ENCODE assay signal across 8 cellular contexts in the genomic region with DNA sequence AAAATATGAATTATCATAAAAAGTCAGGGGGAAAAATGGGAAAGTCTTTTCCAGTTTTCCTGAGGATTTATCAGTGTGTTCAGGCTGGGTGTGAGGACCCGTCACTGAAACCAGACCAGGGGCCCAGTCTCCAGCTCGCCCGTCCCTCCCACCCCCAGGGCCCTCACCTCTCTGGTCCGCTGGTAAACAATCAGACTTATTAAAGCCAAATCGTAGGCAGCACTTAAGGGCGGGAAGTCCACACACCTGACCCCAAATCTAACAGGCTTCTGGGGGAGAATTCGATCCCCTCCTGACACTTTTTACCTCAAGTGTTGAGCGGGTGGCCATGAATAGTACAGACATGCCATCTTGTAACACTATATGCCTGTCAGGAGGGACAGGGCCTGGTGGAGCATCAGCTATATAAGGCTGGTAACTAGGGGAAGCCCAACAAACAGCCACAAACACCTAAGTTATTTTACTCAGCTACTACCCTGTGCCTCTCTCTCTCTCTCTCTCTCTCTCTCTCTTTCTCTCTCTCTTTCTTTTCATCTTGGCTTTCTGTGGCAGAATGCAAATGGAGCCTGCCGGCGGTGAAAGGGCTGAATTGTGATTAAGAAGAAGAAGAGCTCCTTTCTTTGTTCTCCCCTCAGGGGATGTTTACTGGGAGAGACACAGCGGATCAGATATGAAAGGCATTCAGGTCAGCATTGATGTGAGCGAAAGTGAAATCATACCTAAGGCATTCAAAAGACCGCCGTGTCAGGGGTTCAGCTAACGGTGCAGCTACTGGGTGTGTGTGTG. TPM values are rescaled to one million over a fixed set of nuclear protein-coding genes. Genes with fewer than 3 reads are reported as not detected.
A peak's percentile ranks its signal among the peaks of the same experiment; 100 is the strongest.
DNase-seq lines count a peak whose midpoint lies in the region; ATAC-seq, FAIRE-seq and TF ChIP-seq lines count a peak whose summit lies in the region.

No MANE protein-coding gene starts in this region.

- H3K36me3 ChIP-seq in HUES64 (ENCODE audit: insufficient read depth, low read length) (no peaks in the 10 kb centered on the region), subcutaneous abdominal adipose tissue (ENCODE audit: control insufficient read depth in 5 of 5, insufficient read depth in 5 of 5, low read length in 5 of 5) (peaks cover 0 to 4% (median 0%) of the 10 kb centered on the region in 5 donors)

- H3K4me1 ChIP-seq in HUES64 (ENCODE audit: insufficient read depth, low read length) (peaks cover 91% of the 10 kb centered on the region), subcutaneous abdominal adipose tissue (ENCODE audit: control insufficient read depth in 5 of 5, insufficient read depth in 5 of 5, low read length in 5 of 5) (peaks cover 16 to 88% (median 82%) of the 10 kb centered on the region in 5 donors)

- in situ Hi-C loops in astrocyte of the spinal cord (cut with HindIII; ENCODE audit: low sequenced_read_pairs) = no loop called here

- H3K9ac ChIP-seq in HUES64 (ENCODE audit: low read depth, low read length) (peak overlapping the region; percentile 33), subcutaneous abdominal adipose tissue (ENCODE audit: low read length in 5 of 5) (peak overlapping the region; percentile 6 to 97 (median 71))

- H3K9me3 ChIP-seq in HUES64 (ENCODE audit: insufficient read depth, low read depth, low read length) (no peaks in the 10 kb centered on the region), subcutaneous abdominal adipose tissue (ENCODE audit: control insufficient read depth in 5 of 5, low read length in 5 of 5) (no peaks in the 10 kb centered on the region)

- TF ChIP-seq POLR2A in H54 (IDR thresholded peaks at IDR 0.05; ENCODE audit: low read depth, low read length) = no peak

- peaks cover 70% of the 10 kb centered on the region for H3K27me3 ChIP-seq in HUES64 (ENCODE audit: insufficient read depth, low read length)
- no peaks in the 10 kb centered on the region for H3K27me3 ChIP-seq in subcutaneous abdominal adipose tissue (ENCODE audit: control insufficient read depth in 5 of 5, insufficient read depth in 4 of 5, low read length in 5 of 5)

- H3K4me3 ChIP-seq in GM08714 (ENCODE audit: low read length) (peak overlapping the region; percentile 55; the same call in 1 of the 2 replicates), HUES64 (ENCODE audit: low read length) (peak overlapping the region; percentile 12), astrocyte of the spinal cord (ENCODE audit: low read depth, low read length) (peak overlapping the region; percentile 9), subcutaneous abdominal adipose tissue (ENCODE audit: low read depth in 1 of 5, low read length in 5 of 5) (peak overlapping the region; percentile 22 to 94 (median 51))

- no peak for TF ChIP-seq CTCF in astrocyte of the spinal cord (IDR thresholded peaks at IDR 0.05; ENCODE audit: low read depth, low read length)

- peak; percentile 65 for ATAC-seq in GM21515 (IDR thresholded peaks at IDR 0.05; ENCODE audit: unreplicated experiment)

- H3K27ac ChIP-seq in HUES64 (ENCODE audit: low read depth, low read length) (peak overlapping the region; percentile 87), subcutaneous abdominal adipose tissue (ENCODE audit: low read depth, low read length) (peak overlapping the region; percentile 98)

- 3% methylated on average over 15 of the region's 15 CpGs for WGBS in HUES64

- DNase-seq in astrocyte of the spinal cord (ENCODE audit: low read depth, low spot score) (peak; percentile 85), kidney glomerular epithelial cell (lab: John Stamatoyannopoulos, UW) (peak; percentile 81), H54 (ENCODE audit: insufficient read length, low spot score) (no peak), NCI-H2029 (lab: John Stamatoyannopoulos, UW) (no peak)

- no peak for FAIRE-seq in H54 (lab: Jason Lieb, UNC)

RNA-seq across cellular contexts. Expression of a gene that starts 9.5 kb away (rescaled TPM):
- polyA plus RNA-seq in HUES64 (2013, experiment 1 of 2) = 16.7 TPM
- polyA plus RNA-seq in HUES64 (2013, experiment 2 of 2) = 24.0 TPM

Comparison
In these comparisons a context has a peak if more than half of its experiments do, and no peak if none do; other contexts are left out.
1. DNase-seq: peak in astrocyte of the spinal cord (single experiment) and kidney glomerular epithelial cell (single experiment); none in H54 (single experiment) and NCI-H2029 (single experiment).
2. Peak in every context shown above with its lines, with median percentiles within 50 percentile points of each other: H3K4me3 ChIP-seq.